In the genomic region with DNA sequence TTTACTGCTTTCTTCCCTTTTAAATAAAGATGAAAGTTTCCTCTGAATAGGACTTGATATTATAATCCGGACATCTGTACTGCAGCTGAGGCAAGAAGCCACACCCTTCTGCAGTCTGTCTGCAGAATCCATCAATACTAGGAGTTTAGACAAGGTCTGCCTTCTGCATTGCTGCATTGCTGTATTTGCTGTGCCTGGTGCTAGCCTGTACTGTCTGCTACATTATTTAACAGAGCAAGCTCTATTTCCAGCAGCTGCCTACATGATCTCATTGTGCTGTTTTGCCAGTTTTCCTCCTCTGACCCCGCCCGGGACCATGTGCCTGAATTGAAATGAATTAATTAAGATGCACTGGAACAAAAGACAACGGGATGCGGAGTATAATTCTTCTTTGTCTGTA, we compare ENCODE assay signal across 8 cellular contexts. TPM values are rescaled to one million over a fixed set of nuclear protein-coding genes. Genes with fewer than 3 reads are reported as not detected.
A peak's percentile ranks its signal among the peaks of the same experiment; 100 is the strongest.
DNase-seq lines count a peak whose midpoint lies in the region; ATAC-seq and TF ChIP-seq lines count a peak whose summit lies in the region.

No MANE protein-coding gene starts in this region.

- no peaks in the 10 kb centered on the region for H3K9me3 ChIP-seq in BE2C

- H3K27me3 Mint-ChIP-seq in activated CD8-positive, alpha-beta T cell treated with anti-CD3 and anti-CD28 coated beads for 36 hours = no peaks in the 10 kb centered on the region
- H3K27me3 Mint-ChIP-seq in glutamatergic neuron (ENCODE audit: unreplicated experiment) (peaks cover 37% of the 10 kb centered on the region), osteocyte (ENCODE audit: unreplicated experiment) (no peaks in the 10 kb centered on the region)

- 0 out of 2 replicates have a peak, but pooled peaks cover 3% of the 10 kb centered on the region for H3K4me1 ChIP-seq in BE2C

- peaks cover 16% of the 10 kb centered on the region for H3K4me1 Mint-ChIP-seq in activated CD8-positive, alpha-beta T cell treated with anti-CD3 and anti-CD28 coated beads for 36 hours (ENCODE audit: low read depth)
- H3K4me1 Mint-ChIP-seq in glutamatergic neuron (ENCODE audit: low read depth, unreplicated experiment) (peaks cover 19% of the 10 kb centered on the region), osteocyte (ENCODE audit: unreplicated experiment) (peaks cover 34% of the 10 kb centered on the region)

- peaks cover 39% of the 10 kb centered on the region for H3K36me3 ChIP-seq in BE2C

- peaks cover 17% of the 10 kb centered on the region for H3K36me3 Mint-ChIP-seq in activated CD8-positive, alpha-beta T cell treated with anti-CD3 and anti-CD28 coated beads for 36 hours (ENCODE audit: low read depth)
- H3K36me3 Mint-ChIP-seq in glutamatergic neuron (ENCODE audit: unreplicated experiment) (peaks cover 20% of the 10 kb centered on the region), osteocyte (ENCODE audit: unreplicated experiment) (peaks cover 36% of the 10 kb centered on the region)

- POLR2A ChIA-PET in activated CD8-positive, alpha-beta T cell treated with anti-CD3 and anti-CD28 coated beads for 36 hours (lab: Charles Lee) = interaction anchor here (1.0 to 4.8 kb wide), 6 partner anchors 9 to 71 kb away, joined by 3 to 72 read pairs (median 3); partner anchors contain the start of gene TUBA1B

- no peak for TF ChIP-seq CTCF in BE2C (IDR thresholded peaks at IDR 0.05; ENCODE audit: low read depth, low read length)
- TF ChIP-seq CTCF in activated CD8-positive, alpha-beta T cell treated with anti-CD3 and anti-CD28 coated beads for 36 hours (IDR thresholded peaks at IDR 0.05) = no peak
- no peak for TF ChIP-seq CTCF in glutamatergic neuron (IDR thresholded peaks at IDR 0.05; ENCODE audit: partially characterized antibody, unreplicated experiment)
- no peak for TF ChIP-seq CTCF in osteocyte (IDR thresholded peaks at IDR 0.05)
- no peak for TF ChIP-seq CTCF in GM20000 (IDR thresholded peaks at IDR 0.05; ENCODE audit: extremely low read depth, missing control alignments)

- no peaks in the 10 kb centered on the region for H3K27me3 ChIP-seq in BE2C

- H3K9me3 Mint-ChIP-seq in activated CD8-positive, alpha-beta T cell treated with anti-CD3 and anti-CD28 coated beads for 36 hours = no peaks in the 10 kb centered on the region
- H3K9me3 Mint-ChIP-seq in glutamatergic neuron (ENCODE audit: unreplicated experiment) (peaks cover 52% of the 10 kb centered on the region), osteocyte (ENCODE audit: unreplicated experiment) (no peaks in the 10 kb centered on the region)

- no peak overlapping the region for H3K27ac Mint-ChIP-seq in activated CD8-positive, alpha-beta T cell treated with anti-CD3 and anti-CD28 coated beads for 36 hours
- H3K27ac Mint-ChIP-seq in glutamatergic neuron (ENCODE audit: unreplicated experiment) = peak overlapping the region; percentile 100
- peak overlapping the region; percentile 99 for H3K27ac Mint-ChIP-seq in osteocyte (ENCODE audit: unreplicated experiment)

- peak overlapping the region; percentile 95 for H3K4me3 Mint-ChIP-seq in activated CD8-positive, alpha-beta T cell treated with anti-CD3 and anti-CD28 coated beads for 36 hours
- H3K4me3 Mint-ChIP-seq in glutamatergic neuron (ENCODE audit: unreplicated experiment) (peak overlapping the region; percentile 99), osteocyte (ENCODE audit: unreplicated experiment) (peak overlapping the region; percentile 93)

- CTCF ChIA-PET in activated CD8-positive, alpha-beta T cell treated with anti-CD3 and anti-CD28 coated beads for 36 hours (lab: Charles Lee) = interaction anchor here (1.1 kb wide), 1 partner anchor 44 kb away, joined by 3 read pairs; no protein-coding TSS in a partner anchor

- DNase-seq in BE2C (peak; percentile 69), M059J (ENCODE audit: low read depth) (peak; percentile 15), glutamatergic neuron (peak; percentile 65), osteocyte (ENCODE audit: extremely low spot score, unreplicated experiment) (peak; percentile 49), SIG-M5 treated with dmso at 0.1 percent for 504 hours (lab: John Stamatoyannopoulos, UW; ENCODE audit: unreplicated experiment) (no peak), GM20000 (ENCODE audit: low spot score) (no peak), HK-2 (ENCODE audit: unreplicated experiment) (no peak)
- no peak for DNase-seq in activated CD8-positive, alpha-beta T cell treated with anti-CD3 and anti-CD28 coated beads for 36 hours

- peak overlapping the region; percentile 92 for H3K4me3 ChIP-seq in BE2C (ENCODE audit: low read depth, low read length)

- ATAC-seq in activated CD8-positive, alpha-beta T cell treated with anti-CD3 and anti-CD28 coated beads for 36 hours = no peak

- intact Hi-C loops in activated CD8-positive, alpha-beta T cell treated with anti-CD3 and anti-CD28 coated beads for 36 hours (cut with micrococcal nuclease) = no loop called here

RNA-seq across cellular contexts. Expression of gene TUBA1A, which starts 1.7 kb away (rescaled TPM):
- polyA plus RNA-seq in BE2C (2012; ENCODE audit: insufficient read depth, insufficient read length, low read depth) = 1,431 TPM
- 415 and 467 TPM in 2 replicates for total RNA-seq in M059J (2014; rRNA removed; shearing (Covaris generic))
- 10 to 100 TPM; 70.6 to 71.2 TPM for total RNA-seq in activated CD8-positive, alpha-beta T cell treated with anti-CD3 and anti-CD28 coated beads for 36 hours
- 7,184 TPM for total RNA-seq in glutamatergic neuron (ENCODE audit: unreplicated experiment)
- total RNA-seq in osteocyte = 466 and 471 TPM in 2 replicates

RNA-seq across cellular contexts. Expression of gene TUBA1B, which starts 56.0 kb away (rescaled TPM):
- 1,105 TPM for polyA plus RNA-seq in BE2C (2012; ENCODE audit: insufficient read depth, insufficient read length, low read depth)
- 3,492 and 4,068 TPM in 2 replicates for total RNA-seq in M059J (2014; rRNA removed; shearing (Covaris generic))
- total RNA-seq in activated CD8-positive, alpha-beta T cell treated with anti-CD3 and anti-CD28 coated beads for 36 hours = 1,000 to 10,000 TPM; 2,169 to 2,181 TPM
- total RNA-seq in glutamatergic neuron (ENCODE audit: unreplicated experiment) (924 TPM), osteocyte (497 and 503 TPM in 2 replicates)

Comparison
In these comparisons a context has a peak if more than half of its experiments do, and no peak if none do; other contexts are left out.
1. DNase-seq: peak in BE2C (single experiment), M059J (single experiment), glutamatergic neuron (single experiment) and osteocyte (single experiment); none in activated CD8-positive, alpha-beta T cell treated with anti-CD3 and anti-CD28 coated beads for 36 hours (single experiment), SIG-M5 treated with dmso at 0.1 percent for 504 hours (single experiment), GM20000 (single experiment) and HK-2 (single experiment).
2. RNA of gene TUBA1A, which starts 1.7 kb away (total RNA-seq): 7,184 TPM in glutamatergic neuron (single experiment); 466 to 471 TPM in osteocyte, 415 to 467 TPM in M059J and 70.6 to 71.2 TPM in activated CD8-positive, alpha-beta T cell treated with anti-CD3 and anti-CD28 coated beads for 36 hours; every median in the first group is over 10 times any median in the second.
3. Peak in every context shown above with its lines, with median percentiles within 50 percentile points of each other: H3K4me3 Mint-ChIP-seq.